In the genomic region with DNA sequence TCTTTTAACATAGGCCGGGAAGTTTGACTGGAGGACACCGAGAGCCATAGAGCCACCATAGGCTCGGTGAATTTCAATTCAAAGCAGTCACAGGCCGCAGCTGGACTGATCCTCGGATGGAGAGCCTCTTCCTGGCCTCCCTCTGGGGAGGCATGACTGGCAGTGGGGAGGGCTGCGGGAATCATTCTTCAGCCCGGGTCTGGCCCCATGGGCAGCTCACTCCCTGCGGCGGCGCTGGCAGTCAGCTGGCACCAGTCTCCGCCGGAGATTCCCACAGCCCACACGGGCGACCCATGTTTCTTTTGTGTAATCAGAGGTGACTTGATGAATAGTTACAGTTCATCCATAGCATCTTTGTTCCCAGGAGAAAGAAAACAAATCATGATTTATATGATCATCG, we compare ENCODE assay signal across 21 cellular contexts. TPM values are rescaled to one million over a fixed set of nuclear protein-coding genes. Genes with fewer than 3 reads are reported as not detected.
DNase-seq lines count a peak whose midpoint lies in the region; ATAC-seq and TF ChIP-seq lines count a peak whose summit lies in the region.
"Had no signal": no experiment of that assay in that cellular context is flagged by ENCODE, and none has a peak within 500 bp of the region (broad histone marks: within the 10 kb centered on the region; RNA-seq: fewer than 3 reads in every experiment).

No MANE protein-coding gene starts in this region.

- H3K36me3 ChIP-seq in right atrium auricular region = no peaks in the 10 kb centered on the region
- H3K36me3 ChIP-seq: BLaER1, HAP-1 had no signal

- peaks cover 14% of the 10 kb centered on the region for H3K4me1 Mint-ChIP-seq in chondrocyte (ENCODE audit: low read depth)
- H3K4me1 Mint-ChIP-seq in activated CD4-positive, alpha-beta T cell treated with anti-CD3 and anti-CD28 coated beads for 36 hours = peaks cover 2% of the 10 kb centered on the region
- peaks cover 5% of the 10 kb centered on the region for H3K4me1 Mint-ChIP-seq in activated naive CD4-positive, alpha-beta T cell treated with anti-CD3 and anti-CD28 coated beads, Interleukin-2, amount 10 ng/mL, durations not matched to agents 7 days and 5 days

- H3K27ac Mint-ChIP-seq in chondrocyte (ENCODE audit: unreplicated experiment) = no peak overlapping the region
- no peak overlapping the region for H3K27ac Mint-ChIP-seq in activated CD4-positive, alpha-beta T cell treated with anti-CD3 and anti-CD28 coated beads for 36 hours
- no peak overlapping the region for H3K27ac Mint-ChIP-seq in activated naive CD4-positive, alpha-beta T cell treated with anti-CD3 and anti-CD28 coated beads, Interleukin-2, amount 10 ng/mL, durations not matched to agents 7 days and 5 days
- H3K27ac Mint-ChIP-seq: B cell; CD8-positive, alpha-beta T cell; GM23338; HFFc6 had no signal

- POLR2A ChIA-PET in activated CD4-positive, alpha-beta T cell treated with anti-CD3 and anti-CD28 coated beads for 36 hours (lab: Charles Lee) = no interaction called here

- no peak overlapping the region for H3K4me3 Mint-ChIP-seq in chondrocyte (ENCODE audit: unreplicated experiment)
- H3K4me3 Mint-ChIP-seq in activated CD4-positive, alpha-beta T cell treated with anti-CD3 and anti-CD28 coated beads for 36 hours = no peak overlapping the region
- H3K4me3 Mint-ChIP-seq in activated naive CD4-positive, alpha-beta T cell treated with anti-CD3 and anti-CD28 coated beads, Interleukin-2, amount 10 ng/mL, durations not matched to agents 7 days and 5 days = no peak overlapping the region
- H3K4me3 Mint-ChIP-seq: B cell; CD4-positive, CD25-positive, alpha-beta regulatory T cell; CD8-positive, alpha-beta T cell; GM23338; HFFc6 had no signal

- CTCF ChIA-PET in activated CD4-positive, alpha-beta T cell treated with anti-CD3 and anti-CD28 coated beads for 36 hours (lab: Charles Lee) = interaction anchor here (0.6 to 4.5 kb wide), 3 partner anchors 9 to 116 kb away, joined by 3 to 55 read pairs (median 4); a partner anchor contains a TSS
- CTCF ChIA-PET in activated naive CD4-positive, alpha-beta T cell treated with anti-CD3 and anti-CD28 coated beads, Interleukin-2, amount 10 ng/mL, durations not matched to agents 7 days and 5 days (lab: Charles Lee) = interaction anchor here (1.0 kb wide), 1 partner anchor 9 kb away, joined by 3 read pairs; no protein-coding TSS in a partner anchor

- no peaks in the 10 kb centered on the region for H3K9me3 ChIP-seq in right atrium auricular region
- H3K9me3 ChIP-seq: BLaER1, Caco-2, HAP-1 had no signal

- DNase-seq in NCI-H69 (lab: John Stamatoyannopoulos, UW) = peak; percentile 36
- DNase-seq in chondrocyte (ENCODE audit: low spot score) = peak; percentile 67
- DNase-seq in retina = peak; percentile 61
- no peak for DNase-seq in right atrium auricular region (ENCODE audit: low spot score)
- no peak for DNase-seq in activated CD4-positive, alpha-beta T cell treated with anti-CD3 and anti-CD28 coated beads for 36 hours
- DNase-seq in activated naive CD4-positive, alpha-beta T cell treated with anti-CD3 and anti-CD28 coated beads, Interleukin-2, amount 10 ng/mL, durations not matched to agents 7 days and 5 days = no peak
- DNase-seq: Caco-2; CD4-positive, CD25-positive, alpha-beta regulatory T cell; CD8-positive, alpha-beta T cell; DMS153; DND-41; HFFc6 had no signal

- peaks cover 0 to 4% of the 10 kb centered on the region in 2 donors for H3K4me1 ChIP-seq in right atrium auricular region
- H3K4me1 ChIP-seq: Caco-2, HAP-1 had no signal

- intact Hi-C loops in activated CD4-positive, alpha-beta T cell treated with anti-CD3 and anti-CD28 coated beads for 36 hours (cut with DNase I, micrococcal nuclease) = loop anchor here in 1 of 2 experiments (5.0 kb wide), 1 partner anchor 188 kb away; no protein-coding TSS in a partner anchor

- H3K4me3 ChIP-seq in right atrium auricular region = no peak overlapping the region
- H3K4me3 ChIP-seq: BLaER1, GM23338, HAP-1 had no signal

- H3K9me3 Mint-ChIP-seq in chondrocyte (ENCODE audit: low read depth) = no peaks in the 10 kb centered on the region
- no peaks in the 10 kb centered on the region for H3K9me3 Mint-ChIP-seq in activated CD4-positive, alpha-beta T cell treated with anti-CD3 and anti-CD28 coated beads for 36 hours (ENCODE audit: low read depth)
- H3K9me3 Mint-ChIP-seq in activated naive CD4-positive, alpha-beta T cell treated with anti-CD3 and anti-CD28 coated beads, Interleukin-2, amount 10 ng/mL, durations not matched to agents 7 days and 5 days = no peaks in the 10 kb centered on the region
- H3K9me3 Mint-ChIP-seq: CD8-positive, alpha-beta T cell; GM23338; HFFc6 had no signal

- no peaks in the 10 kb centered on the region for H3K36me3 Mint-ChIP-seq in chondrocyte (ENCODE audit: low read depth)
- H3K36me3 Mint-ChIP-seq in activated CD4-positive, alpha-beta T cell treated with anti-CD3 and anti-CD28 coated beads for 36 hours (ENCODE audit: low read depth) = no peaks in the 10 kb centered on the region
- H3K36me3 Mint-ChIP-seq in activated naive CD4-positive, alpha-beta T cell treated with anti-CD3 and anti-CD28 coated beads, Interleukin-2, amount 10 ng/mL, durations not matched to agents 7 days and 5 days = no peaks in the 10 kb centered on the region
- H3K36me3 Mint-ChIP-seq: CD4-positive, CD25-positive, alpha-beta regulatory T cell; CD8-positive, alpha-beta T cell had no signal

- H3K27me3 ChIP-seq in right atrium auricular region = peaks cover 0 to 5% of the 10 kb centered on the region in 2 donors

- H3K27me3 Mint-ChIP-seq in chondrocyte (ENCODE audit: low read depth) = peaks cover 25% of the 10 kb centered on the region
- H3K27me3 Mint-ChIP-seq in activated CD4-positive, alpha-beta T cell treated with anti-CD3 and anti-CD28 coated beads for 36 hours = peaks cover 10% of the 10 kb centered on the region
- H3K27me3 Mint-ChIP-seq in activated naive CD4-positive, alpha-beta T cell treated with anti-CD3 and anti-CD28 coated beads, Interleukin-2, amount 10 ng/mL, durations not matched to agents 7 days and 5 days = peaks cover 85% of the 10 kb centered on the region

- no peak overlapping the region for H3K27ac ChIP-seq in right atrium auricular region
- H3K27ac ChIP-seq: BLaER1, C4-2B had no signal

- TF ChIP-seq CTCF in chondrocyte (IDR thresholded peaks at IDR 0.05) (no peak), right atrium auricular region (IDR thresholded peaks at IDR 0.05) (no peak)

- ATAC-seq in GM18909 (IDR thresholded peaks at IDR 0.05; ENCODE audit: poor library complexity, unreplicated experiment) = no peak
- ATAC-seq in activated CD4-positive, alpha-beta T cell treated with anti-CD3 and anti-CD28 coated beads for 36 hours = no peak
- ATAC-seq: CD8-positive, alpha-beta T cell; GM23338 had no signal

RNA-seq across cellular contexts. Expression of a gene that starts 10.6 kb away (rescaled TPM):
- 0.57 to 2.5 TPM (median 2.1 TPM) in 3 replicates for total RNA-seq in chondrocyte
- under 1 TPM in 1 of 2 donors, not detected in 1; 0.47 TPM for total RNA-seq in right atrium auricular region
- under 1 TPM; 0.14 to 0.55 TPM for total RNA-seq in activated CD4-positive, alpha-beta T cell treated with anti-CD3 and anti-CD28 coated beads for 36 hours
- total RNA-seq: A172, A673, H4, HFFc6 had no signal

RNA-seq across cellular contexts. Expression of a gene that starts 15.4 kb away (rescaled TPM):
- 0.15 to 0.36 TPM in 2 of 3 replicates, not detected in the other for total RNA-seq in chondrocyte
- total RNA-seq in right atrium auricular region = not detected
- under 1 TPM in 1 of 2 experiments, not detected in 1; 0.05 TPM for total RNA-seq in activated CD4-positive, alpha-beta T cell treated with anti-CD3 and anti-CD28 coated beads for 36 hours
- total RNA-seq: A673; B cell; CD4-positive, CD25-positive, alpha-beta regulatory T cell; CD8-positive, alpha-beta T cell; H4 had no signal

RNA-seq across cellular contexts. Expression of a gene that starts 30.8 kb away (rescaled TPM):
- total RNA-seq in chondrocyte = 20.1 to 32.4 TPM (median 21.4 TPM) in 3 replicates
- 1 to 10 TPM; 4.4 to 7.4 TPM for total RNA-seq in right atrium auricular region
- total RNA-seq in activated CD4-positive, alpha-beta T cell treated with anti-CD3 and anti-CD28 coated beads for 36 hours = 10 to 100 TPM; 57.3 to 66.7 TPM

RNA-seq across cellular contexts. Expression of a gene that starts 41.6 kb away (rescaled TPM):
- total RNA-seq in chondrocyte (43.9 to 48.1 TPM (median 44.0 TPM) in 3 replicates), right atrium auricular region (10 to 100 TPM in 1 of 2 donors, 1 to 10 TPM in 1; 6.6 to 10.7 TPM)
- total RNA-seq in activated CD4-positive, alpha-beta T cell treated with anti-CD3 and anti-CD28 coated beads for 36 hours = 10 to 100 TPM; 93.8 to 99.2 TPM

RNA-seq across cellular contexts. Expression of a gene that starts 56.3 kb away (rescaled TPM):
- total RNA-seq in chondrocyte = 32.4 to 50.5 TPM (median 33.6 TPM) in 3 replicates
- total RNA-seq in right atrium auricular region = 1 to 10 TPM; 7.0 to 7.9 TPM
- 1 to 10 TPM in 1 of 2 experiments, under 1 TPM in 1; 0.76 to 1.1 TPM for total RNA-seq in activated CD4-positive, alpha-beta T cell treated with anti-CD3 and anti-CD28 coated beads for 36 hours

Comparison
In these comparisons a context has a peak if more than half of its experiments do, and no peak if none do; other contexts are left out.
1. DNase-seq: peak in NCI-H69 (single experiment), chondrocyte (single experiment) and retina (single experiment); none in right atrium auricular region (single experiment), activated CD4-positive, alpha-beta T cell treated with anti-CD3 and anti-CD28 coated beads for 36 hours (single experiment) and activated naive CD4-positive, alpha-beta T cell treated with anti-CD3 and anti-CD28 coated beads, Interleukin-2, amount 10 ng/mL, durations not matched to agents 7 days and 5 days (single experiment).